ENCODE assay signal across 10 cellular contexts in genomic region chr4:99690990-99691389, GRCh38. TPM values are rescaled to one million over a fixed set of nuclear protein-coding genes. Genes with fewer than 3 reads are reported as not detected.
"Had no signal": no experiment of that assay in that cellular context is flagged by ENCODE, and none has a peak within 500 bp of the region (broad histone marks: within the 10 kb centered on the region; RNA-seq: fewer than 3 reads in every experiment).

No MANE protein-coding gene starts in this region.

- FAIRE-seq: H1, H54 had no signal

- DNase-seq: H9, HCEC 1CT, IMR-90, KBM-7 had no signal

- ATAC-seq: GM23338 had no signal

- H3K4me3 ChIP-seq: GM23338 had no signal

- H2AFZ ChIP-seq: GM23338 had no signal

- H3K4me2 ChIP-seq: GM23338, KMS-11 had no signal

- H3K9ac ChIP-seq: KMS-11 had no signal

- H3K27ac ChIP-seq: HL-60, KMS-11 had no signal

RNA-seq across cellular contexts. Expression of gene C4orf54, which starts 33.4 kb away (rescaled TPM):
- total RNA-seq: GM23338, H1, H9, HT1080, IMR-90 had no signal
- polyA plus RNA-seq: H1, IMR-90 had no signal
